Comparison of ENCODE assay signal across 19 cellular contexts in genomic region chr14:83558946-83559345, GRCh38.
"Had no signal": no experiment of that assay in that cellular context is flagged by ENCODE, and none has a peak within 500 bp of the region (broad histone marks: within the 10 kb centered on the region; RNA-seq: fewer than 3 reads in every experiment).

No MANE protein-coding gene starts in this region.

- H3K36me3 Mint-ChIP-seq: immature natural killer cell, mesothelial cell of epicardium, naive B cell had no signal

- H3K9me3 ChIP-seq: esophagus muscularis mucosa, gastroesophageal sphincter, lower lobe of right lung had no signal

- ATAC-seq: foreskin keratinocyte, gastroesophageal sphincter, heart left ventricle, left cardiac atrium, left lung, left ventricle myocardium superior, lower lobe of right lung, mucosa of descending colon had no signal

- H3K36me3 ChIP-seq: esophagus muscularis mucosa, gastroesophageal sphincter, heart left ventricle, left lung, lower lobe of right lung had no signal

- H3K4me3 Mint-ChIP-seq: immature natural killer cell, mesothelial cell of epicardium, naive B cell had no signal

- H3K4me2 ChIP-seq: hepatocyte had no signal

- H3K27me3 ChIP-seq: dorsolateral prefrontal cortex, esophagus muscularis mucosa, foreskin keratinocyte, gastroesophageal sphincter, heart left ventricle, hepatocyte, left lung had no signal

- H3K4me1 Mint-ChIP-seq: immature natural killer cell, naive B cell had no signal

- H3K4me1 ChIP-seq: esophagus muscularis mucosa, foreskin keratinocyte, gastroesophageal sphincter, heart left ventricle, left lung, lower lobe of right lung had no signal

- DNase-seq: dermis blood vessel endothelial cell; dorsolateral prefrontal cortex; effector CD4-positive, alpha-beta T cell; effector memory CD4-positive, alpha-beta T cell; heart left ventricle; hypothalamus; immature natural killer cell; left cardiac atrium; left lung; left ventricle myocardium superior; lower lobe of right lung; mucosa of descending colon; naive B cell had no signal

- H3K27ac ChIP-seq: coronary artery, dorsolateral prefrontal cortex, esophagus muscularis mucosa, foreskin keratinocyte, gastroesophageal sphincter, heart left ventricle, hepatocyte, left lung, lower lobe of right lung had no signal

- H3K27me3 Mint-ChIP-seq: naive B cell had no signal

- H2AFZ ChIP-seq: hepatocyte had no signal

- H3K4me3 ChIP-seq: coronary artery, dorsolateral prefrontal cortex, esophagus muscularis mucosa, gastroesophageal sphincter, heart left ventricle, hepatocyte, left lung, lower lobe of right lung, mucosa of descending colon had no signal

- H3K27ac Mint-ChIP-seq: immature natural killer cell, mesothelial cell of epicardium, naive B cell had no signal
